In the genomic region with DNA sequence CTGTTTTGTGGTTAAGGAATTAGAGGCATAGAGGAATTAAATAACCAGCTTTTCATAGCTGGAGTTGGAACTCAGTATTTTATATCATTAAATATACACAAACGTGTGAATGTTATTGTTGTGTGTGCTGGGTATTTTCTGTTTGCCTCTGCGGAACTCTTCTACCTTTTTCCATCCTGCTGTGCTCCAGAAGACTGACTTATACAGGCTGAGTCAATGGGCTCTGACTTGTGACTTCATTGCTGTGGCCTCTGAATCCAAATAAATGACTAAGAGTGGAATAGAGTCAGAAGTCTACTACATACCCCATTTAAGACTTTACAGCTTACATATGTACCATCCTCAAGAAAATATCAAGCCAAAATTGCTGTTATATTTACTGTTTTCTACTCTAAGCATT, we compare ENCODE assay signal across 1 cellular context.
TF ChIP-seq lines count a peak whose summit lies in the region.

No MANE protein-coding gene starts in this region.

TF ChIP-seq in HEK293, 187 proteins besides CTCF, POLR2A, EP300 and RAD21 (continued from another document and continues in another):
- TF ChIP-seq, protein P1, sequence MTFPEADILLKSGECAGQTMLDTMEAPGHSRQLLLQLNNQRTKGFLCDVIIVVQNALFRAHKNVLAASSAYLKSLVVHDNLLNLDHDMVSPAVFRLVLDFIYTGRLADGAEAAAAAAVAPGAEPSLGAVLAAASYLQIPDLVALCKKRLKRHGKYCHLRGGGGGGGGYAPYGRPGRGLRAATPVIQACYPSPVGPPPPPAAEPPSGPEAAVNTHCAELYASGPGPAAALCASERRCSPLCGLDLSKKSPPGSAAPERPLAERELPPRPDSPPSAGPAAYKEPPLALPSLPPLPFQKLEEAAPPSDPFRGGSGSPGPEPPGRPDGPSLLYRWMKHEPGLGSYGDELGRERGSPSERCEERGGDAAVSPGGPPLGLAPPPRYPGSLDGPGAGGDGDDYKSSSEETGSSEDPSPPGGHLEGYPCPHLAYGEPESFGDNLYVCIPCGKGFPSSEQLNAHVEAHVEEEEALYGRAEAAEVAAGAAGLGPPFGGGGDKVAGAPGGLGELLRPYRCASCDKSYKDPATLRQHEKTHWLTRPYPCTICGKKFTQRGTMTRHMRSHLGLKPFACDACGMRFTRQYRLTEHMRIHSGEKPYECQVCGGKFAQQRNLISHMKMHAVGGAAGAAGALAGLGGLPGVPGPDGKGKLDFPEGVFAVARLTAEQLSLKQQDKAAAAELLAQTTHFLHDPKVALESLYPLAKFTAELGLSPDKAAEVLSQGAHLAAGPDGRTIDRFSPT (tag by site-specific recombination; IDR thresholded peaks at IDR 0.05): no peak
- no peak for TF ChIP-seq ZNF175 (tag by site-specific recombination; IDR thresholded peaks at IDR 0.05)
- 0 out of 2 replicates have a peak, but pooled peaks have one; percentile 15 for TF ChIP-seq ZNF561 (tag by site-specific recombination; IDR thresholded peaks at IDR 0.05; ENCODE audit: borderline replicate concordance)
- no peak for TF ChIP-seq ZIC2 (tag by site-specific recombination; IDR thresholded peaks at IDR 0.05)
- TF ChIP-seq, protein P2, sequence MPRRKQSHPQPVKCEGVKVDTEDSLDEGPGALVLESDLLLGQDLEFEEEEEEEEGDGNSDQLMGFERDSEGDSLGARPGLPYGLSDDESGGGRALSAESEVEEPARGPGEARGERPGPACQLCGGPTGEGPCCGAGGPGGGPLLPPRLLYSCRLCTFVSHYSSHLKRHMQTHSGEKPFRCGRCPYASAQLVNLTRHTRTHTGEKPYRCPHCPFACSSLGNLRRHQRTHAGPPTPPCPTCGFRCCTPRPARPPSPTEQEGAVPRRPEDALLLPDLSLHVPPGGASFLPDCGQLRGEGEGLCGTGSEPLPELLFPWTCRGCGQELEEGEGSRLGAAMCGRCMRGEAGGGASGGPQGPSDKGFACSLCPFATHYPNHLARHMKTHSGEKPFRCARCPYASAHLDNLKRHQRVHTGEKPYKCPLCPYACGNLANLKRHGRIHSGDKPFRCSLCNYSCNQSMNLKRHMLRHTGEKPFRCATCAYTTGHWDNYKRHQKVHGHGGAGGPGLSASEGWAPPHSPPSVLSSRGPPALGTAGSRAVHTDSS (tag by site-specific recombination; IDR thresholded peaks at IDR 0.05): no peak
- TF ChIP-seq, protein P3, sequence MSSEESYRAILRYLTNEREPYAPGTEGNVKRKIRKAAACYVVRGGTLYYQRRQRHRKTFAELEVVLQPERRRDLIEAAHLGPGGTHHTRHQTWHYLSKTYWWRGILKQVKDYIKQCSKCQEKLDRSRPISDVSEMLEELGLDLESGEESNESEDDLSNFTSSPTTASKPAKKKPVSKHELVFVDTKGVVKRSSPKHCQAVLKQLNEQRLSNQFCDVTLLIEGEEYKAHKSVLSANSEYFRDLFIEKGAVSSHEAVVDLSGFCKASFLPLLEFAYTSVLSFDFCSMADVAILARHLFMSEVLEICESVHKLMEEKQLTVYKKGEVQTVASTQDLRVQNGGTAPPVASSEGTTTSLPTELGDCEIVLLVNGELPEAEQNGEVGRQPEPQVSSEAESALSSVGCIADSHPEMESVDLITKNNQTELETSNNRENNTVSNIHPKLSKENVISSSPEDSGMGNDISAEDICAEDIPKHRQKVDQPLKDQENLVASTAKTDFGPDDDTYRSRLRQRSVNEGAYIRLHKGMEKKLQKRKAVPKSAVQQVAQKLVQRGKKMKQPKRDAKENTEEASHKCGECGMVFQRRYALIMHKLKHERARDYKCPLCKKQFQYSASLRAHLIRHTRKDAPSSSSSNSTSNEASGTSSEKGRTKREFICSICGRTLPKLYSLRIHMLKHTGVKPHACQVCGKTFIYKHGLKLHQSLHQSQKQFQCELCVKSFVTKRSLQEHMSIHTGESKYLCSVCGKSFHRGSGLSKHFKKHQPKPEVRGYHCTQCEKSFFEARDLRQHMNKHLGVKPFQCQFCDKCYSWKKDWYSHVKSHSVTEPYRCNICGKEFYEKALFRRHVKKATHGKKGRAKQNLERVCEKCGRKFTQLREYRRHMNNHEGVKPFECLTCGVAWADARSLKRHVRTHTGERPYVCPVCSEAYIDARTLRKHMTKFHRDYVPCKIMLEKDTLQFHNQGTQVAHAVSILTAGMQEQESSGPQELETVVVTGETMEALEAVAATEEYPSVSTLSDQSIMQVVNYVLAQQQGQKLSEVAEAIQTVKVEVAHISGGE (tag by site-specific recombination; conservative IDR thresholded peaks at IDR 0.05; ENCODE audit: low read depth): no peak
- TF ChIP-seq ZBTB17 (tag by site-specific recombination; IDR thresholded peaks at IDR 0.05): 0 out of 2 replicates have a peak, but pooled peaks have one; percentile 28
- TF ChIP-seq BCL11B (tag by site-specific recombination; IDR thresholded peaks at IDR 0.05; ENCODE audit: low read depth): no peak
- no peak for TF ChIP-seq ZNF138 (tag by site-specific recombination; IDR thresholded peaks at IDR 0.05; ENCODE audit: borderline replicate concordance)
- no peak for TF ChIP-seq ZFP3 (tag by site-specific recombination; IDR thresholded peaks at IDR 0.05; ENCODE audit: low read depth)
- TF ChIP-seq ZFP69B (tag by site-specific recombination; IDR thresholded peaks at IDR 0.05): peak; percentile 67; the same call in 1 of the 2 replicates
- no peak for TF ChIP-seq ZNF37A (tag by site-specific recombination; IDR thresholded peaks at IDR 0.05)
- no peak for TF ChIP-seq ZNF140 (tag by site-specific recombination; IDR thresholded peaks at IDR 0.05)
- no peak for TF ChIP-seq ZNF394 (tag by site-specific recombination; IDR thresholded peaks at IDR 0.05; ENCODE audit: borderline replicate concordance)
- no peak for TF ChIP-seq ZBTB20 (tag by site-specific recombination; IDR thresholded peaks at IDR 0.05)
- no peak for TF ChIP-seq ZNF777 (tag by site-specific recombination; IDR thresholded peaks at IDR 0.05; ENCODE audit: borderline replicate concordance)
- no peak for TF ChIP-seq GLI4 (tag by site-specific recombination; IDR thresholded peaks at IDR 0.05)
- no peak for TF ChIP-seq ZNF155 (tag by site-specific recombination; IDR thresholded peaks at IDR 0.05)
- peak; percentile 54; the same call in 1 of the 2 replicates for TF ChIP-seq ZEB2 (tag by site-specific recombination; IDR thresholded peaks at IDR 0.05)
- TF ChIP-seq ZNF157 (tag by site-specific recombination; IDR thresholded peaks at IDR 0.05): no peak
- TF ChIP-seq, protein P4, sequence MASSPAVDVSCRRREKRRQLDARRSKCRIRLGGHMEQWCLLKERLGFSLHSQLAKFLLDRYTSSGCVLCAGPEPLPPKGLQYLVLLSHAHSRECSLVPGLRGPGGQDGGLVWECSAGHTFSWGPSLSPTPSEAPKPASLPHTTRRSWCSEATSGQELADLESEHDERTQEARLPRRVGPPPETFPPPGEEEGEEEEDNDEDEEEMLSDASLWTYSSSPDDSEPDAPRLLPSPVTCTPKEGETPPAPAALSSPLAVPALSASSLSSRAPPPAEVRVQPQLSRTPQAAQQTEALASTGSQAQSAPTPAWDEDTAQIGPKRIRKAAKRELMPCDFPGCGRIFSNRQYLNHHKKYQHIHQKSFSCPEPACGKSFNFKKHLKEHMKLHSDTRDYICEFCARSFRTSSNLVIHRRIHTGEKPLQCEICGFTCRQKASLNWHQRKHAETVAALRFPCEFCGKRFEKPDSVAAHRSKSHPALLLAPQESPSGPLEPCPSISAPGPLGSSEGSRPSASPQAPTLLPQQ (tag by site-specific recombination; IDR thresholded peaks at IDR 0.05): peak; percentile 77
- no peak for TF ChIP-seq ZNF16 (tag by site-specific recombination; IDR thresholded peaks at IDR 0.05; ENCODE audit: low read depth)
- peak; percentile 55; the same call in 1 of the 2 replicates for TF ChIP-seq ZNF600 (tag by site-specific recombination; IDR thresholded peaks at IDR 0.05)
- no peak for TF ChIP-seq ZNF585B (tag by site-specific recombination; IDR thresholded peaks at IDR 0.05)
- no peak for TF ChIP-seq ZNF610 (tag by site-specific recombination; IDR thresholded peaks at IDR 0.05; ENCODE audit: borderline replicate concordance)
- TF ChIP-seq ZNF133 (tag by site-specific recombination; IDR thresholded peaks at IDR 0.05): no peak
- no peak for TF ChIP-seq HOXD13 (CRISPR knock-in tag; IDR thresholded peaks at IDR 0.05; ENCODE audit: borderline replicate concordance)
- no peak for TF ChIP-seq SP2 (tag by site-specific recombination; IDR thresholded peaks at IDR 0.05)
- TF ChIP-seq OSR2 (tag by site-specific recombination; IDR thresholded peaks at IDR 0.05): 0 out of 2 replicates have a peak, but pooled peaks have one; percentile 13
- no peak for TF ChIP-seq ZNF324 (tag by site-specific recombination; IDR thresholded peaks at IDR 0.05)
- TF ChIP-seq, protein P5, sequence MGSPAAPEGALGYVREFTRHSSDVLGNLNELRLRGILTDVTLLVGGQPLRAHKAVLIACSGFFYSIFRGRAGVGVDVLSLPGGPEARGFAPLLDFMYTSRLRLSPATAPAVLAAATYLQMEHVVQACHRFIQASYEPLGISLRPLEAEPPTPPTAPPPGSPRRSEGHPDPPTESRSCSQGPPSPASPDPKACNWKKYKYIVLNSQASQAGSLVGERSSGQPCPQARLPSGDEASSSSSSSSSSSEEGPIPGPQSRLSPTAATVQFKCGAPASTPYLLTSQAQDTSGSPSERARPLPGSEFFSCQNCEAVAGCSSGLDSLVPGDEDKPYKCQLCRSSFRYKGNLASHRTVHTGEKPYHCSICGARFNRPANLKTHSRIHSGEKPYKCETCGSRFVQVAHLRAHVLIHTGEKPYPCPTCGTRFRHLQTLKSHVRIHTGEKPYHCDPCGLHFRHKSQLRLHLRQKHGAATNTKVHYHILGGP (tag by site-specific recombination; IDR thresholded peaks at IDR 0.05): no peak
- TF ChIP-seq ZNF701 (tag by site-specific recombination; IDR thresholded peaks at IDR 0.05): no peak
- TF ChIP-seq, protein P6, sequence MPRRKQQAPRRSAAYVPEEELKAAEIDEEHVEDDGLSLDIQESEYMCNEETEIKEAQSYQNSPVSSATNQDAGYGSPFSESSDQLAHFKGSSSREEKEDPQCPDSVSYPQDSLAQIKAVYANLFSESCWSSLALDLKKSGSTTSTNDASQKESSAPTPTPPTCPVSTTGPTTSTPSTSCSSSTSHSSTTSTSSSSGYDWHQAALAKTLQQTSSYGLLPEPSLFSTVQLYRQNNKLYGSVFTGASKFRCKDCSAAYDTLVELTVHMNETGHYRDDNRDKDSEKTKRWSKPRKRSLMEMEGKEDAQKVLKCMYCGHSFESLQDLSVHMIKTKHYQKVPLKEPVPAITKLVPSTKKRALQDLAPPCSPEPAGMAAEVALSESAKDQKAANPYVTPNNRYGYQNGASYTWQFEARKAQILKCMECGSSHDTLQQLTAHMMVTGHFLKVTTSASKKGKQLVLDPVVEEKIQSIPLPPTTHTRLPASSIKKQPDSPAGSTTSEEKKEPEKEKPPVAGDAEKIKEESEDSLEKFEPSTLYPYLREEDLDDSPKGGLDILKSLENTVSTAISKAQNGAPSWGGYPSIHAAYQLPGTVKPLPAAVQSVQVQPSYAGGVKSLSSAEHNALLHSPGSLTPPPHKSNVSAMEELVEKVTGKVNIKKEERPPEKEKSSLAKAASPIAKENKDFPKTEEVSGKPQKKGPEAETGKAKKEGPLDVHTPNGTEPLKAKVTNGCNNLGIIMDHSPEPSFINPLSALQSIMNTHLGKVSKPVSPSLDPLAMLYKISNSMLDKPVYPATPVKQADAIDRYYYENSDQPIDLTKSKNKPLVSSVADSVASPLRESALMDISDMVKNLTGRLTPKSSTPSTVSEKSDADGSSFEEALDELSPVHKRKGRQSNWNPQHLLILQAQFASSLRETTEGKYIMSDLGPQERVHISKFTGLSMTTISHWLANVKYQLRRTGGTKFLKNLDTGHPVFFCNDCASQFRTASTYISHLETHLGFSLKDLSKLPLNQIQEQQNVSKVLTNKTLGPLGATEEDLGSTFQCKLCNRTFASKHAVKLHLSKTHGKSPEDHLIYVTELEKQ (tag by site-specific recombination; IDR thresholded peaks at IDR 0.05; ENCODE audit: borderline replicate concordance): no peak
- peak; percentile 79; the same call in 1 of the 2 replicates for TF ChIP-seq ZNF629 (tag by site-specific recombination; IDR thresholded peaks at IDR 0.05)
- TF ChIP-seq MEIS1 (CRISPR knock-in tag; IDR thresholded peaks at IDR 0.05; ENCODE audit: borderline replicate concordance): no peak
- TF ChIP-seq ZNF521 (tag by site-specific recombination; IDR thresholded peaks at IDR 0.05): no peak
- TF ChIP-seq ZNF114 (tag by site-specific recombination; IDR thresholded peaks at IDR 0.05): no peak
- no peak for TF ChIP-seq ZNF341 (tag by site-specific recombination; IDR thresholded peaks at IDR 0.05; ENCODE audit: low read depth)
- TF ChIP-seq ZNF19 (tag by site-specific recombination; IDR thresholded peaks at IDR 0.05; ENCODE audit: low read depth): no peak
- no peak for TF ChIP-seq ZNF274 (IDR thresholded peaks at IDR 0.05; ENCODE audit: low read length)
- TF ChIP-seq ZNF274 (tag by site-specific recombination; IDR thresholded peaks at IDR 0.05; ENCODE audit: borderline replicate concordance): no peak
- no peak for TF ChIP-seq ZNF544 (tag by site-specific recombination; IDR thresholded peaks at IDR 0.05)
- TF ChIP-seq SCRT1 (tag by site-specific recombination; IDR thresholded peaks at IDR 0.05; ENCODE audit: borderline replicate concordance): no peak
- TF ChIP-seq, protein P7, sequence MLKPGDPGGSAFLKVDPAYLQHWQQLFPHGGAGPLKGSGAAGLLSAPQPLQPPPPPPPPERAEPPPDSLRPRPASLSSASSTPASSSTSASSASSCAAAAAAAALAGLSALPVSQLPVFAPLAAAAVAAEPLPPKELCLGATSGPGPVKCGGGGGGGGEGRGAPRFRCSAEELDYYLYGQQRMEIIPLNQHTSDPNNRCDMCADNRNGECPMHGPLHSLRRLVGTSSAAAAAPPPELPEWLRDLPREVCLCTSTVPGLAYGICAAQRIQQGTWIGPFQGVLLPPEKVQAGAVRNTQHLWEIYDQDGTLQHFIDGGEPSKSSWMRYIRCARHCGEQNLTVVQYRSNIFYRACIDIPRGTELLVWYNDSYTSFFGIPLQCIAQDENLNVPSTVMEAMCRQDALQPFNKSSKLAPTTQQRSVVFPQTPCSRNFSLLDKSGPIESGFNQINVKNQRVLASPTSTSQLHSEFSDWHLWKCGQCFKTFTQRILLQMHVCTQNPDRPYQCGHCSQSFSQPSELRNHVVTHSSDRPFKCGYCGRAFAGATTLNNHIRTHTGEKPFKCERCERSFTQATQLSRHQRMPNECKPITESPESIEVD (tag by site-specific recombination; IDR thresholded peaks at IDR 0.05): peak; percentile 88
- TF ChIP-seq YY2 (tag by site-specific recombination; IDR thresholded peaks at IDR 0.05): no peak
- TF ChIP-seq ZNF121 (tag by site-specific recombination; IDR thresholded peaks at IDR 0.05): no peak
- TF ChIP-seq ZNF426 (tag by site-specific recombination; IDR thresholded peaks at IDR 0.05): no peak
